In genomic region chrX:153876112-153876491, GRCh38 we compare ENCODE assay signal across 15 cellular contexts. TPM values are rescaled to one million over a fixed set of nuclear protein-coding genes. Genes with fewer than 3 reads are reported as not detected.
"Had no signal": no experiment of that assay in that cellular context is flagged by ENCODE, and none has a peak within 500 bp of the region (broad histone marks: within the 10 kb centered on the region; RNA-seq: fewer than 3 reads in every experiment).

No MANE protein-coding gene starts in this region.

- H3K36me3 Mint-ChIP-seq: activated naive CD4-positive, alpha-beta T cell treated with anti-CD3 and anti-CD28 coated beads, Interleukin-2, amount 50 U/mL, for 72 hours had no signal

- H3K4me3 ChIP-seq: gastrocnemius medialis, heart right ventricle, lower lobe of right lung, stomach, testis, upper lobe of right lung had no signal

- H3K27ac ChIP-seq: brain microvascular endothelial cell, epithelial cell of prostate, gastrocnemius medialis, heart right ventricle, lower lobe of right lung, parathyroid adenoma, stomach, testis, upper lobe of right lung had no signal

- ATAC-seq: gastrocnemius medialis had no signal

- H3K27ac Mint-ChIP-seq: activated naive CD4-positive, alpha-beta T cell treated with anti-CD3 and anti-CD28 coated beads, Interleukin-2, amount 50 U/mL, for 72 hours; activated T-cell treated with anti-CD3 and anti-CD28 coated beads, Interleukin-2, amount 50 U/mL, for 24 hours; mesothelial cell of epicardium had no signal

- H3K4me3 Mint-ChIP-seq: activated T-cell treated with anti-CD3 and anti-CD28 coated beads, Interleukin-2, amount 50 U/mL, for 24 hours; mesothelial cell of epicardium had no signal

- DNase-seq: brain microvascular endothelial cell, cerebellar nuclear complex, dermis blood vessel endothelial cell, gastrocnemius medialis, heart right ventricle, lower lobe of right lung, SW 1271, testis had no signal

- H3K27me3 ChIP-seq: testis, upper lobe of right lung had no signal

RNA-seq across cellular contexts. Expression of gene AVPR2, which starts 28.4 kb away (rescaled TPM):
- total RNA-seq: activated naive CD4-positive, alpha-beta T cell treated with anti-CD3 and anti-CD28 coated beads, Interleukin-2, amount 50 U/mL, for 72 hours; mesothelial cell of epicardium had no signal
